ENCODE assay signal across 1 cellular context in genomic region chr2:127404466-127405251, GRCh38.
TF ChIP-seq lines count a peak whose summit lies in the region.

No MANE protein-coding gene starts in this region.

TF ChIP-seq in endothelial cell of umbilical vein, 7 proteins besides CTCF, POLR2A, EP300 and RAD21 (continued from another document):
- no peak for TF ChIP-seq GATA2 (IDR thresholded peaks at IDR 0.05; ENCODE audit: insufficient read depth, insufficient read length, low read depth, low read length)
- no peak for TF ChIP-seq MAX (IDR thresholded peaks at IDR 0.05; ENCODE audit: insufficient read depth, insufficient read length)
